Comparison of ENCODE assay signal across 36 cellular contexts in the genomic region with DNA sequence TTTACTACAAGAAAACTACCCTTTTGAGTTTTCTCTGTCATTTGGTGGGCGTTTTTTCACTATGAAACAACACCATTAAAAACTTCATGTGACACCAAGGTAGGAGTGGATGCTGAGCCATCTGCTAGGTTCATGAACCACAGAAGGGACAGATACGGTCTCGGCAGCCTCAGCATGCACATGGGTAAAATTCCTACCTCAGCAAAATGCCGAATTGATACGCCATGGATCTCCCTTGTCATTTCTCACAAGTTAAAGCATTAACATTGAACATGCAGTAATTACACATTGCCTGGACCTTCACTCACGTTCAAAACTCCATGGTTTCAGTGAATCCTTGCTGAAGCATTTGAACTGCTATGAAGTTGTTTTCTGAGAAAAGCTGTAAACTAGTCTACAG.
"Had no signal": no experiment of that assay in that cellular context is flagged by ENCODE, and none has a peak within 500 bp of the region (broad histone marks: within the 10 kb centered on the region; RNA-seq: fewer than 3 reads in every experiment).

No MANE protein-coding gene starts in this region.

- H3K9me3 ChIP-seq: body of pancreas, breast epithelium had no signal

- H3K36me3 Mint-ChIP-seq: activated CD4-positive, alpha-beta memory T cell treated with anti-CD3 and anti-CD28 coated beads for 36 hours; activated CD8-positive, alpha-beta memory T cell treated with anti-CD3 and anti-CD28 coated beads, Interleukin-2, amount 10 ng/mL, durations not matched to agents 7 days and 5 days; activated naive CD4-positive, alpha-beta T cell treated with anti-CD3 and anti-CD28 coated beads, Interleukin-2, amount 10 ng/mL, durations not matched to agents 7 days and 5 days; activated naive CD4-positive, alpha-beta T cell treated with anti-CD3 and anti-CD28 coated beads, Interleukin-2, amount 50 U/mL, for 24 hours; activated naive CD8-positive, alpha-beta T cell; activated naive CD8-positive, alpha-beta T cell treated with anti-CD3 and anti-CD28 coated beads, Interleukin-2, amount 10 ng/mL, durations not matched to agents 7 days and 5 days had no signal

- H3K4me1 Mint-ChIP-seq: activated B cell treated with CpG ODN at 0.5 μM for 24 hours; activated CD4-positive, alpha-beta T cell treated with anti-CD3 and anti-CD28 coated beads, Interleukin-2, amount 10 ng/mL, durations not matched to agents 24 days and 14 days; activated CD8-positive, alpha-beta memory T cell treated with anti-CD3 and anti-CD28 coated beads, Interleukin-2, amount 10 ng/mL, durations not matched to agents 7 days and 5 days; activated naive CD4-positive, alpha-beta T cell treated with anti-CD3 and anti-CD28 coated beads, Interleukin-2, amount 10 ng/mL, durations not matched to agents 7 days and 5 days; activated naive CD4-positive, alpha-beta T cell treated with anti-CD3 and anti-CD28 coated beads, Interleukin-2, amount 50 U/mL, for 24 hours; activated naive CD8-positive, alpha-beta T cell treated with anti-CD3 and anti-CD28 coated beads, Interleukin-2, amount 10 ng/mL, durations not matched to agents 7 days and 5 days had no signal

- ATAC-seq: activated CD8-positive, alpha-beta memory T cell treated with anti-CD3 and anti-CD28 coated beads, Interleukin-2, amount 10 ng/mL, durations not matched to agents 7 days and 5 days; activated CD8-positive, alpha-beta T cell treated with anti-CD3 and anti-CD28 coated beads, Interleukin-2, amount 10 ng/mL, durations not matched to agents 7 days and 5 days; activated naive CD8-positive, alpha-beta T cell treated with anti-CD3 and anti-CD28 coated beads, Interleukin-2, amount 50 U/mL, for 24 hours; body of pancreas had no signal

- H3K4me3 Mint-ChIP-seq: activated B cell treated with CpG ODN at 0.5 μM for 24 hours; activated CD4-positive, alpha-beta memory T cell treated with anti-CD3 and anti-CD28 coated beads for 36 hours; activated CD4-positive, alpha-beta T cell treated with anti-CD3 and anti-CD28 coated beads, Interleukin-2, amount 10 ng/mL, durations not matched to agents 24 days and 14 days; activated CD8-positive, alpha-beta memory T cell treated with anti-CD3 and anti-CD28 coated beads, Interleukin-2, amount 10 ng/mL, durations not matched to agents 7 days and 5 days; activated CD8-positive, alpha-beta T cell treated with anti-CD3 and anti-CD28 coated beads, Interleukin-2, amount 10 ng/mL, durations not matched to agents 7 days and 5 days; activated naive CD4-positive, alpha-beta T cell treated with anti-CD3 and anti-CD28 coated beads, Interleukin-2, amount 10 ng/mL, durations not matched to agents 7 days and 5 days; activated naive CD4-positive, alpha-beta T cell treated with anti-CD3 and anti-CD28 coated beads, Interleukin-2, amount 50 U/mL, for 24 hours; activated naive CD8-positive, alpha-beta T cell; activated naive CD8-positive, alpha-beta T cell treated with anti-CD3 and anti-CD28 coated beads, Interleukin-2, amount 10 ng/mL, durations not matched to agents 7 days and 5 days; activated naive CD8-positive, alpha-beta T cell treated with anti-CD3 and anti-CD28 coated beads, Interleukin-2, amount 50 U/mL, for 24 hours; activated T-cell treated with anti-CD3 and anti-CD28 coated beads, Interleukin-2, amount 50 U/mL, for 24 hours; T-helper 1 cell treated with Interleukin-12 subunit alpha and Interleukin-12 subunit beta and Interleukin-4 antibody, amounts not matched to agents 30 μg/mL and 1 μg/mL, for 36 hours; T-helper 2 cell treated with Interferon-gamma antibody and Interleukin-4, amounts not matched to agents 5 μg/mL and 100 μg/mL, for 36 hours had no signal

- H3K9me3 Mint-ChIP-seq: activated B cell treated with CpG ODN at 0.5 μM for 24 hours; activated CD4-positive, alpha-beta memory T cell treated with anti-CD3 and anti-CD28 coated beads for 36 hours; activated CD4-positive, alpha-beta T cell treated with anti-CD3 and anti-CD28 coated beads, Interleukin-2, amount 10 ng/mL, durations not matched to agents 24 days and 14 days; activated naive CD4-positive, alpha-beta T cell treated with anti-CD3 and anti-CD28 coated beads, Interleukin-2, amount 10 ng/mL, durations not matched to agents 7 days and 5 days; activated naive CD4-positive, alpha-beta T cell treated with anti-CD3 and anti-CD28 coated beads, Interleukin-2, amount 50 U/mL, for 24 hours; activated naive CD8-positive, alpha-beta T cell treated with anti-CD3 and anti-CD28 coated beads, Interleukin-2, amount 50 U/mL, for 24 hours; activated T-cell treated with anti-CD3 and anti-CD28 coated beads, Interleukin-2, amount 50 U/mL, for 24 hours; activated T-helper 2 cell treated with anti-CD3 and anti-CD28 coated beads, Interferon-gamma antibody, Interleukin-2, Interleukin-4, amounts not matched to agents 10 μg/mL and 5 μg/mL and 100 μg/mL, durations not matched to agents 14 hours and 24 hours and 36 hours; T-helper 1 cell treated with Interleukin-12 subunit alpha and Interleukin-12 subunit beta and Interleukin-4 antibody, amounts not matched to agents 30 μg/mL and 1 μg/mL, for 36 hours had no signal

- H3K27ac Mint-ChIP-seq: activated B cell treated with CpG ODN at 0.5 μM for 24 hours; activated CD4-positive, alpha-beta memory T cell treated with anti-CD3 and anti-CD28 coated beads for 36 hours; activated CD4-positive, alpha-beta T cell treated with anti-CD3 and anti-CD28 coated beads, Interleukin-2, amount 10 ng/mL, durations not matched to agents 24 days and 14 days; activated CD8-positive, alpha-beta memory T cell treated with anti-CD3 and anti-CD28 coated beads, Interleukin-2, amount 10 ng/mL, durations not matched to agents 7 days and 5 days; activated CD8-positive, alpha-beta T cell treated with anti-CD3 and anti-CD28 coated beads, Interleukin-2, amount 10 ng/mL, durations not matched to agents 7 days and 5 days; activated naive CD4-positive, alpha-beta T cell treated with anti-CD3 and anti-CD28 coated beads, Interleukin-2, amount 10 ng/mL, durations not matched to agents 7 days and 5 days; activated naive CD4-positive, alpha-beta T cell treated with anti-CD3 and anti-CD28 coated beads, Interleukin-2, amount 50 U/mL, for 24 hours; activated naive CD8-positive, alpha-beta T cell; activated naive CD8-positive, alpha-beta T cell treated with anti-CD3 and anti-CD28 coated beads, Interleukin-2, amount 10 ng/mL, durations not matched to agents 7 days and 5 days; activated naive CD8-positive, alpha-beta T cell treated with anti-CD3 and anti-CD28 coated beads, Interleukin-2, amount 50 U/mL, for 24 hours; activated T-cell treated with anti-CD3 and anti-CD28 coated beads, Interleukin-2, amount 50 U/mL, for 24 hours; activated T-helper 2 cell treated with anti-CD3 and anti-CD28 coated beads, Interferon-gamma antibody, Interleukin-2, Interleukin-4, amounts not matched to agents 10 μg/mL and 5 μg/mL and 100 μg/mL, durations not matched to agents 14 hours and 24 hours and 36 hours; T-helper 1 cell treated with Interleukin-12 subunit alpha and Interleukin-12 subunit beta and Interleukin-4 antibody, amounts not matched to agents 30 μg/mL and 1 μg/mL, for 36 hours; T-helper 2 cell treated with Interferon-gamma antibody and Interleukin-4, amounts not matched to agents 5 μg/mL and 100 μg/mL, for 36 hours had no signal

- H3K36me3 ChIP-seq: brain microvascular endothelial cell, breast epithelium had no signal

- H3K4me3 ChIP-seq: body of pancreas, breast epithelium had no signal

- H3K4me1 ChIP-seq: body of pancreas had no signal

- H3K27me3 ChIP-seq: body of pancreas, brain microvascular endothelial cell, breast epithelium had no signal

- FAIRE-seq: astrocyte, TTC549 had no signal

- DNase-seq: activated B cell treated with CpG ODN at 0.5 μM for 24 hours; activated CD4-positive, alpha-beta memory T cell treated with anti-CD3 and anti-CD28 coated beads for 36 hours; activated CD4-positive, alpha-beta T cell treated with anti-CD3 and anti-CD28 coated beads for 4 hours; activated CD4-positive, alpha-beta T cell treated with anti-CD3 and anti-CD28 coated beads, Interleukin-2, amount 10 ng/mL, durations not matched to agents 24 days and 14 days; activated CD4-positive, alpha-beta T cell treated with anti-CD3 and anti-CD28 coated beads, Interleukin-2, amount 50 U/mL, for 1 hour; activated CD4-positive, alpha-beta T cell treated with anti-CD3 and anti-CD28 coated beads, Interleukin-2, amount 50 U/mL, for 4 hours; activated CD4-positive, CD25-positive, alpha-beta regulatory T cell treated with anti-CD3 and anti-CD28 coated beads, Interleukin-2, amount 50 U/mL, for 72 hours; activated CD8-positive, alpha-beta memory T cell treated with anti-CD3 and anti-CD28 coated beads for 24 hours; activated CD8-positive, alpha-beta memory T cell treated with anti-CD3 and anti-CD28 coated beads, Interleukin-2, amount 10 ng/mL, durations not matched to agents 7 days and 5 days; activated CD8-positive, alpha-beta memory T cell treated with anti-CD3 and anti-CD28 coated beads, Interleukin-2, amount 50 U/mL, for 48 hours; activated CD8-positive, alpha-beta T cell treated with anti-CD3 and anti-CD28 coated beads, Interleukin-2, amount 10 ng/mL, durations not matched to agents 7 days and 5 days; activated effector memory CD4-positive, alpha-beta T cell treated with Interleukin-2 at 50 U/mL for 16 hours; activated gamma-delta T cell; activated naive CD4-positive, alpha-beta T cell treated with anti-CD3 and anti-CD28 coated beads, Interleukin-2, amount 10 ng/mL, durations not matched to agents 7 days and 5 days; activated naive CD4-positive, alpha-beta T cell treated with Interleukin-2 at 50 U/mL for 16 hours; activated naive CD8-positive, alpha-beta T cell treated with anti-CD3 and anti-CD28 coated beads, Interleukin-2, amount 10 ng/mL, durations not matched to agents 7 days and 5 days; activated naive CD8-positive, alpha-beta T cell treated with anti-CD3 and anti-CD28 coated beads, Interleukin-2, amount 50 U/mL, for 24 hours; activated T-cell treated with anti-CD3 and anti-CD28 coated beads, Interleukin-2, amount 50 U/mL, for 24 hours; activated T-cell treated with anti-CD3 and anti-CD28 coated beads, Interleukin-2, amount 50 U/mL, for 48 hours; amygdala; aorta; body of pancreas; brain microvascular endothelial cell; central memory CD4-positive, alpha-beta T cell; T-helper 1 cell; T-helper 2 cell; T-helper 9 cell had no signal

- H3K27ac ChIP-seq: body of pancreas, brain microvascular endothelial cell, breast epithelium, VCaP had no signal
